8 cellular contexts compared by ENCODE assay signal in genomic region chr20:49280463-49281058, GRCh38. TPM values are rescaled to one million over a fixed set of nuclear protein-coding genes. Genes with fewer than 3 reads are reported as not detected.
DNase-seq lines count a peak whose midpoint lies in the region; ATAC-seq, FAIRE-seq and TF ChIP-seq lines count a peak whose summit lies in the region.

No MANE protein-coding gene starts in this region.

- TF ChIP-seq CTCF in Calu3 (IDR thresholded peaks at IDR 0.05; ENCODE audit: unreplicated experiment) (no peak), dorsolateral prefrontal cortex (IDR thresholded peaks at IDR 0.05 in 54 of 56, conservative IDR thresholded peaks at IDR 0.05 in 2 of 56; ENCODE audit: low read depth in 1 of 56, partially characterized antibody in 56 of 56) (no peak), neural crest cell (conservative IDR thresholded peaks at IDR 0.05) (no peak)

- peak overlapping the region; percentile 95 for H3K27ac Mint-ChIP-seq in Calu3 (ENCODE audit: unreplicated experiment)
- H3K27ac Mint-ChIP-seq in neural crest cell (ENCODE audit: unreplicated experiment), result peak overlapping the region; percentile 97

- H3K27me3 Mint-ChIP-seq in Calu3 (ENCODE audit: unreplicated experiment) (peaks cover 16% of the 10 kb centered on the region), neural crest cell (ENCODE audit: low read depth) (peaks cover 34% of the 10 kb centered on the region)

- FAIRE-seq in urothelium cell line (lab: Jason Lieb, UNC), result no peak

- 0 out of 2 replicates have a peak, but pooled peaks cover 3% of the 10 kb centered on the region for H3K9me3 ChIP-seq in MG63

- intact Hi-C loops in Calu3 (cut with micrococcal nuclease; ENCODE audit: unreplicated experiment), result no loop called here
- intact Hi-C loops in dorsolateral prefrontal cortex (cut with DNase I), result no loop called here

- H3K9me3 Mint-ChIP-seq in Calu3 (ENCODE audit: low read depth, unreplicated experiment) (peaks cover 30% of the 10 kb centered on the region), neural crest cell (peaks cover 2% of the 10 kb centered on the region)

- H3K27me3 ChIP-seq in MG63 (no peaks in the 10 kb centered on the region; the same call in 1 of the 2 replicates), dorsolateral prefrontal cortex (no peaks in the 10 kb centered on the region)

- DNase-seq in Calu3 (no peak), MG63 (no peak), dorsolateral prefrontal cortex (no peak), neural crest cell (ENCODE audit: low read depth, low spot score) (no peak), urothelium cell line (ENCODE audit: low spot score) (no peak), NCI-H1436 treated with DMSO at 0.1 percent for 48 hours (lab: John Stamatoyannopoulos, UW) (no peak), C1 segment of cervical spinal cord (lab: John Stamatoyannopoulos, UW) (no peak)

- H3K36me3 Mint-ChIP-seq in Calu3 (ENCODE audit: insufficient read depth, unreplicated experiment) (peaks cover 99% of the 10 kb centered on the region), neural crest cell (ENCODE audit: low read depth) (peaks cover 74% of the 10 kb centered on the region)

- no TSS peak for BruUV-seq in Calu3 (replicated peaks; lab: Mats Ljungman, UMichigan)

- H3K4me3 Mint-ChIP-seq in Calu3 (ENCODE audit: low read depth, unreplicated experiment), result peak overlapping the region; percentile 82
- peak overlapping the region; percentile 97 for H3K4me3 Mint-ChIP-seq in neural crest cell

- H3K4me3 ChIP-seq in MG63, result peak overlapping the region; percentile 98
- peak overlapping the region in 55 of 59 donors; percentile 14 to 100 (median 92) for H3K4me3 ChIP-seq in dorsolateral prefrontal cortex

- CTCF ChIA-PET in Calu3 (lab: Charles Lee), result no interaction called here

- H3K4me1 Mint-ChIP-seq in Calu3 (ENCODE audit: low read depth, unreplicated experiment), result peaks cover 71% of the 10 kb centered on the region
- peaks cover 83% of the 10 kb centered on the region for H3K4me1 Mint-ChIP-seq in neural crest cell

- no peak for ATAC-seq in GM21737 (IDR thresholded peaks at IDR 0.05; ENCODE audit: unreplicated experiment)

- peaks cover 80% of the 10 kb centered on the region for H3K36me3 ChIP-seq in MG63

- peak overlapping the region in 11 of 59 donors; percentile 2 to 44 (median 25) for H3K27ac ChIP-seq in dorsolateral prefrontal cortex

RNA-seq across cellular contexts. Expression of gene ZNFX1, which starts 2.7 kb away (rescaled TPM):
- 94.1 and 156 TPM in 2 replicates for total RNA-seq in Calu3 (2022)
- 29.6 and 34.3 TPM in 2 replicates for total RNA-seq in MG63 (2014; rRNA removed; shearing (Covaris generic); ENCODE audit: low replicate concordance)
- 10 to 100 TPM; 21.0 to 37.9 (median 26.1) TPM for total RNA-seq in dorsolateral prefrontal cortex
- total RNA-seq in neural crest cell, result 10.0 and 10.4 TPM in 2 replicates
